In genomic region chr10:33815776-33816175, GRCh38 we compare ENCODE assay signal across 1 cellular context.
TF ChIP-seq lines count a peak whose summit lies in the region.

No MANE protein-coding gene starts in this region.

TF ChIP-seq in GM23338, 12 proteins besides CTCF, POLR2A, EP300 and RAD21 (continued from another document):
- TF ChIP-seq REST (IDR thresholded peaks at IDR 0.05; ENCODE audit: unreplicated experiment) = no peak
- no peak for TF ChIP-seq NANOG (IDR thresholded peaks at IDR 0.05; ENCODE audit: borderline replicate concordance)
- no peak for TF ChIP-seq EZH2 (IDR thresholded peaks at IDR 0.05; ENCODE audit: low read depth, unreplicated experiment)
